8 cellular contexts compared by ENCODE assay signal in genomic region chr15:58934114-58934447, GRCh38. TPM values are rescaled to one million over a fixed set of nuclear protein-coding genes. Genes with fewer than 3 reads are reported as not detected.
DNase-seq lines count a peak whose midpoint lies in the region; ATAC-seq and TF ChIP-seq lines count a peak whose summit lies in the region.

No MANE protein-coding gene starts in this region.

- H2BK120ac ChIP-seq in neuronal stem cell (ENCODE audit: low read depth, low read length): no peak overlapping the region

- H2BK5ac ChIP-seq in neuronal stem cell (ENCODE audit: low read length): no peak overlapping the region

- DNase-seq in CD8-positive, alpha-beta memory T cell: no peak
- no peak for DNase-seq in PC-9
- DNase-seq in neuronal stem cell (ENCODE audit: low spot score): no peak
- no peak for DNase-seq in SKM-1 (lab: John Stamatoyannopoulos, UW; ENCODE audit: unreplicated experiment)
- no peak for DNase-seq in GDM1 (lab: John Stamatoyannopoulos, UW)
- no peak for DNase-seq in RPMI8226

- H2BK12ac ChIP-seq in neuronal stem cell (ENCODE audit: low read length): no peak overlapping the region

- no peak overlapping the region for H3K23ac ChIP-seq in neuronal stem cell (ENCODE audit: low read depth, low read length, poor library complexity)

- no peak overlapping the region for H3K9ac ChIP-seq in neuronal stem cell (ENCODE audit: low read depth, low read length, poor library complexity)

- H3K27me3 Mint-ChIP-seq in CD8-positive, alpha-beta memory T cell: peaks cover 2 to 3% of the 10 kb centered on the region in 2 donors

- no peaks in the 10 kb centered on the region for H3K79me1 ChIP-seq in neuronal stem cell (ENCODE audit: low read depth, low read length)

- H2AK5ac ChIP-seq in neuronal stem cell (ENCODE audit: low read depth, low read length): no peak overlapping the region

- no peak overlapping the region for H3K14ac ChIP-seq in neuronal stem cell (ENCODE audit: low read length)

- peak overlapping the region; percentile 79 for H2AFZ ChIP-seq in PC-9
- peak overlapping the region; percentile 84 for H2AFZ ChIP-seq in neuronal stem cell (ENCODE audit: low read length)

- H3F3A ChIP-seq in PC-9 (ENCODE audit: insufficient read depth, low read depth): peaks cover 28% of the 10 kb centered on the region

- no peaks in the 10 kb centered on the region for H3K36me3 ChIP-seq in CD8-positive, alpha-beta memory T cell (ENCODE audit: insufficient read depth, low read length)
- H3K36me3 ChIP-seq in PC-9 (ENCODE audit: low read depth) (no peaks in the 10 kb centered on the region; the same call in 1 of the 2 replicates), esophagus (ENCODE audit: control insufficient read depth in 2 of 2, insufficient read depth in 2 of 2, low read length in 1 of 2) (no peaks in the 10 kb centered on the region), neuronal stem cell (replicated peaks in 1 of 2; ENCODE audit: control insufficient read depth in 2 of 2, insufficient read depth in 2 of 2, low read length in 2 of 2) (peaks cover 0 to 22% of the 10 kb centered on the region in 2 donors)

- H3K18ac ChIP-seq in neuronal stem cell (ENCODE audit: low read length): peak overlapping the region; percentile 55

- no peaks in the 10 kb centered on the region for H3K9me3 Mint-ChIP-seq in CD8-positive, alpha-beta memory T cell

- H2BK15ac ChIP-seq in neuronal stem cell (ENCODE audit: low read length): no peak overlapping the region

- TSS peak; percentile 69 for BruUV-seq in PC-9 (replicated peaks; lab: Mats Ljungman, UMichigan)

- no peak overlapping the region for H4K91ac ChIP-seq in neuronal stem cell (ENCODE audit: low read depth, low read length, poor library complexity)

- H3K4me2 ChIP-seq in PC-9: peak overlapping the region; percentile 93
- H3K4me2 ChIP-seq in neuronal stem cell (ENCODE audit: insufficient read depth, low read length, poor library complexity, severe bottlenecking): peak overlapping the region; percentile 75

- H3K27ac Mint-ChIP-seq in CD8-positive, alpha-beta memory T cell: peak overlapping the region; percentile 84 to 100 (median 98)

- H3K36me3 Mint-ChIP-seq in CD8-positive, alpha-beta memory T cell: peaks cover 0 to 22% (median 0%) of the 10 kb centered on the region in 3 donors

- H3K9me2 ChIP-seq in PC-9 (ENCODE audit: insufficient read depth): no peaks in the 10 kb centered on the region

- H3K4ac ChIP-seq in neuronal stem cell (ENCODE audit: low read length): no peak overlapping the region

- no peaks in the 10 kb centered on the region for H3K9me3 ChIP-seq in CD8-positive, alpha-beta memory T cell (ENCODE audit: low read length)
- H3K9me3 ChIP-seq in PC-9 (ENCODE audit: insufficient read depth, low read depth) (no peaks in the 10 kb centered on the region), esophagus (ENCODE audit: control insufficient read depth in 2 of 2, insufficient read depth in 1 of 2, low read depth in 1 of 2, low read length in 1 of 2) (no peaks in the 10 kb centered on the region), neuronal stem cell (replicated peaks in 1 of 2; ENCODE audit: control insufficient read depth in 2 of 2, insufficient read depth in 1 of 2, low read depth in 1 of 2, low read length in 2 of 2) (no peaks in the 10 kb centered on the region)

- H3K4me1 ChIP-seq in CD8-positive, alpha-beta memory T cell (ENCODE audit: insufficient read depth, low read length): peaks cover 12% of the 10 kb centered on the region
- H3K4me1 ChIP-seq in PC-9 (replicated peaks; ENCODE audit: insufficient read depth): peaks cover 21% of the 10 kb centered on the region
- H3K4me1 ChIP-seq in esophagus (ENCODE audit: control insufficient read depth in 2 of 2, insufficient read depth in 2 of 2, low read length in 1 of 2): no peaks in the 10 kb centered on the region
- peaks cover 0 to 8% of the 10 kb centered on the region in 2 donors for H3K4me1 ChIP-seq in neuronal stem cell (ENCODE audit: control insufficient read depth in 2 of 2, insufficient read depth in 1 of 2, low read depth in 1 of 2, low read length in 2 of 2)

- CTCF ChIA-PET in CD8-positive, alpha-beta memory T cell (lab: Charles Lee): no interaction called here
- CTCF ChIA-PET in PC-9 (lab: Charles Lee): no interaction called here

- H3K27ac ChIP-seq in CD8-positive, alpha-beta memory T cell (ENCODE audit: low read depth, low read length): peak overlapping the region; percentile 97
- H3K27ac ChIP-seq in PC-9 (peak overlapping the region; percentile 98), esophagus (ENCODE audit: low read depth in 2 of 2, low read length in 1 of 2) (peak overlapping the region; percentile 97 to 99), neuronal stem cell (replicated peaks; ENCODE audit: low read length) (peak overlapping the region; percentile 94)

- peaks cover 38% of the 10 kb centered on the region for H3K79me2 ChIP-seq in PC-9 (ENCODE audit: low read depth)

- peak overlapping the region; percentile 74 for H3K4me3 ChIP-seq in CD8-positive, alpha-beta memory T cell (ENCODE audit: low read length)
- H3K4me3 ChIP-seq in PC-9: peak overlapping the region; percentile 96
- H3K4me3 ChIP-seq in esophagus (ENCODE audit: low read depth in 1 of 2, low read length in 2 of 2): peak overlapping the region; percentile 79 to 96
- peak overlapping the region; percentile 88 to 98 for H3K4me3 ChIP-seq in neuronal stem cell (ENCODE audit: low read length in 2 of 2)

- no peak overlapping the region for H4K8ac ChIP-seq in neuronal stem cell (ENCODE audit: low read depth, low read length)

- no peaks in the 10 kb centered on the region for H4K20me1 ChIP-seq in PC-9 (ENCODE audit: insufficient read depth)

- intact Hi-C loops in PC-9 (cut with micrococcal nuclease; ENCODE audit: unreplicated experiment): loop anchor here (5.0 to 10.0 kb wide), 2 partner anchors 363 to 599 kb away; no protein-coding TSS in a partner anchor

- no peaks in the 10 kb centered on the region for H3K27me3 ChIP-seq in CD8-positive, alpha-beta memory T cell (ENCODE audit: insufficient read depth, low read length, poor library complexity, severe bottlenecking)
- no peaks in the 10 kb centered on the region for H3K27me3 ChIP-seq in PC-9 (ENCODE audit: insufficient read depth, low read depth)
- no peaks in the 10 kb centered on the region for H3K27me3 ChIP-seq in esophagus (ENCODE audit: control insufficient read depth in 1 of 2, insufficient read depth in 2 of 2, low read length in 2 of 2)
- H3K27me3 ChIP-seq in neuronal stem cell (ENCODE audit: control insufficient read depth in 3 of 3, insufficient read depth in 3 of 3, low read depth in 1 of 3, low read length in 3 of 3): no peaks in the 10 kb centered on the region

- H3K4me1 Mint-ChIP-seq in CD8-positive, alpha-beta memory T cell: peaks cover 30 to 40% (median 33%) of the 10 kb centered on the region in 3 donors

- POLR2A ChIA-PET in CD8-positive, alpha-beta memory T cell (lab: Charles Lee): interaction anchor here (1.4 kb wide), 1 partner anchor 163 kb away, joined by 3 read pairs; the partner anchor contains the start of gene MINDY2
- POLR2A ChIA-PET in PC-9 (lab: Charles Lee; ENCODE audit: unreplicated experiment): interaction anchor here (0.6 kb wide), 1 partner anchor 8 kb away, joined by 4 read pairs; no protein-coding TSS in a partner anchor

- ATAC-seq in HG03439 (IDR thresholded peaks at IDR 0.05; ENCODE audit: unreplicated experiment): no peak

- H3K4me3 Mint-ChIP-seq in CD8-positive, alpha-beta memory T cell: peak overlapping the region; percentile 90 to 99 (median 94)

- no peak; the same call in 1 of the 2 replicates for TF ChIP-seq CTCF in PC-9 (conservative IDR thresholded peaks at IDR 0.05)

- WGBS in esophagus, 2 donors: 13 to 14% methylated on average over 4 of the region's 4 CpGs
- WGBS in neuronal stem cell (ENCODE audit: extremely low coverage in 2 of 2, insufficient read length in 2 of 2, insufficient replicate concordance in 1 of 2), 2 donors: no CpG with 5 or more reads among the region's 4 CpGs

RNA-seq across cellular contexts. Expression of gene SLTM, which starts 0.6 kb away (rescaled TPM):
- 100 to 1,000 TPM; 111 to 113 TPM for total RNA-seq in CD8-positive, alpha-beta memory T cell
- 91.5 TPM for polyA plus RNA-seq in CD8-positive, alpha-beta memory T cell
- total RNA-seq in PC-9 (2021): 81.4 and 110 TPM in 2 replicates
- 10 to 100 TPM; 57.6 to 62.7 TPM for polyA plus RNA-seq in esophagus
- polyA plus RNA-seq in neuronal stem cell (2013, experiment 1 of 2): 69.6 TPM
- 71.1 TPM for polyA plus RNA-seq in neuronal stem cell (2013, experiment 2 of 2)

RNA-seq across cellular contexts. Expression of gene RNF111, which starts 53.4 kb away (rescaled TPM):
- total RNA-seq in CD8-positive, alpha-beta memory T cell: 10 to 100 TPM; 24.8 to 26.9 TPM
- polyA plus RNA-seq in CD8-positive, alpha-beta memory T cell: 14.8 TPM
- 30.2 and 37.7 TPM in 2 replicates for total RNA-seq in PC-9 (2021)
- 1 to 10 TPM; 7.6 to 9.7 TPM for polyA plus RNA-seq in esophagus
- 11.6 TPM for polyA plus RNA-seq in neuronal stem cell (2013, experiment 1 of 2)
- 12.0 TPM for polyA plus RNA-seq in neuronal stem cell (2013, experiment 2 of 2)
